ENCODE assay signal across 23 cellular contexts in the genomic region with DNA sequence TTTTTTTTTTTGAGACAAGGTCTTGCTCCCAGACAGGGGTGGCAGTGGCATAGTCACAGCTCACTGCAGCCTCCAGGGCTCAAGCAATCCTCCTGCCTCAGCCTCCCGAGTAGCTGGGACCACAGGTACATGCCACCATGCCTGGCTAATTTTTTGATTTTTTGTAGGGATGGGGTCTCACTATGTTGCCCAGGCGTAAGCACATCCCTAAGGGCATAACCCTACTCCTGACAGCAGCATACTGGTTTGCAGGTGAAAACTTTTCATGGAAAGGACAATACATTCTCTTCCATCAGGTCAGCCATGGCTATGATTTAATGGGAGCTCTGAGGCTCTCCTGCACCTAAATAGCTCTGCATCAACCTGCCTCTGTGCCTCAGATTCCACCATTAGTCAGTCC.
"Had no signal": no experiment of that assay in that cellular context is flagged by ENCODE, and none has a peak within 500 bp of the region (broad histone marks: within the 10 kb centered on the region; RNA-seq: fewer than 3 reads in every experiment).

No MANE protein-coding gene starts in this region.

- H3K4me1 ChIP-seq: colonic mucosa, esophagus squamous epithelium, gastrocnemius medialis, left lung, lower lobe of right lung had no signal

- H3K27ac ChIP-seq: colonic mucosa, epithelial cell of prostate, esophagus squamous epithelium, gastrocnemius medialis, heart right ventricle, left lung, lower lobe of right lung had no signal

- H3K27me3 Mint-ChIP-seq: dendritic cell treated with granulocyte-macrophage colony-stimulating factor and Interleukin-4, amounts not matched to agents 40 ng/mL and 50 ng/mL, for 4 days had no signal

- H3K4me3 ChIP-seq: colonic mucosa, esophagus squamous epithelium, gastrocnemius medialis, heart right ventricle, left lung, lower lobe of right lung, mucosa of descending colon had no signal

- FAIRE-seq: endometrium, islet of Langerhans, keratinocyte had no signal

- H3K27me3 ChIP-seq: colonic mucosa, esophagus squamous epithelium, gastrocnemius medialis, heart right ventricle, left lung had no signal

- H3K9me3 Mint-ChIP-seq: dendritic cell treated with granulocyte-macrophage colony-stimulating factor and Interleukin-4, amounts not matched to agents 40 ng/mL and 50 ng/mL, for 4 days; mesothelial cell of epicardium had no signal

- ATAC-seq: esophagus mucosa, gastrocnemius medialis, heart right ventricle, left cardiac atrium, left lung, left ventricle myocardium superior, lower lobe of right lung, mucosa of descending colon had no signal

- H3K4me1 Mint-ChIP-seq: mesothelial cell of epicardium had no signal

- H3K36me3 ChIP-seq: colonic mucosa, esophagus squamous epithelium, gastrocnemius medialis, heart right ventricle, left lung, lower lobe of right lung had no signal

- H3K9me3 ChIP-seq: colonic mucosa, esophagus squamous epithelium, gastrocnemius medialis, heart right ventricle, left lung, lower lobe of right lung, mucosa of descending colon had no signal

- H3K36me3 Mint-ChIP-seq: mesothelial cell of epicardium had no signal

- H3K27ac Mint-ChIP-seq: dendritic cell treated with granulocyte-macrophage colony-stimulating factor and Interleukin-4, amounts not matched to agents 40 ng/mL and 50 ng/mL, for 4 days; mesothelial cell of epicardium had no signal

- H3K4me3 Mint-ChIP-seq: dendritic cell treated with granulocyte-macrophage colony-stimulating factor and Interleukin-4, amounts not matched to agents 40 ng/mL and 50 ng/mL, for 4 days; mesothelial cell of epicardium had no signal

- DNase-seq: colonic mucosa; cortex of kidney; effector memory CD4-positive, alpha-beta T cell; erythroblast; esophagus squamous epithelium; foreskin fibroblast; foreskin melanocyte; gastrocnemius medialis; glutamatergic neuron; heart right ventricle; left cardiac atrium; left lung; left ventricle myocardium superior; lower lobe of right lung; mesenchymal stem cell; mucosa of descending colon had no signal
